Comparison of ENCODE assay signal across 8 cellular contexts in the genomic region with DNA sequence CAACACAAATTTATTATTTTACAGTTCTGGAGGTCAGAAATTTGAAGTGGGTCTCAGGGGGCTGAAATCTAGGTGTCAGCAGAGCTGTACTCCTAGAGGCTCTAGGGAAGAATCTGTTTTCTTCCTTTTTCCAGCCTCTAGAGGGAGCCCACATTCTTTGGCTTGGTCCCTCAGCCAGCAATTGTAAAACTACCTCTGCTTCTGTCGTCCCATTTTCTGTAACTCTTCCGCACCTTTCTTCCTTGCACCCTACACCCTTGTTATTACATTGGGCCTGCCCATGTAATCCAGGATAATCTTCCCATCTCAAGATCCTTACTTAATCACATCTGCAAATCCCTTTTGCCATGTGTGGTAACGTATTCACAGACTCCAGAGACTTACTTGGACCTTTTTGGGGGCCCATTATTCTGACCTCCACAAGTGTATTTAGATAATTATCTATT. TPM values are rescaled to one million over a fixed set of nuclear protein-coding genes. Genes with fewer than 3 reads are reported as not detected.
DNase-seq lines count a peak whose midpoint lies in the region; ATAC-seq, FAIRE-seq and TF ChIP-seq lines count a peak whose summit lies in the region.

No MANE protein-coding gene starts in this region.

- no peaks in the 10 kb centered on the region for H3K36me3 Mint-ChIP-seq in MCF 10A (ENCODE audit: insufficient read depth, unreplicated experiment)

- DNase-seq in NCI-H2107 treated with DMSO at 0.1 percent for 48 hours (lab: John Stamatoyannopoulos, UW; ENCODE audit: unreplicated experiment) (peak; percentile 47), NCI-H2107 (lab: John Stamatoyannopoulos, UW) (no peak), NCI-H1092 treated with DMSO at 0.1 percent for 48 hours (lab: John Stamatoyannopoulos, UW) (peak; percentile 64), SKM-1 (lab: John Stamatoyannopoulos, UW; ENCODE audit: unreplicated experiment) (peak; percentile 86), MCF 10A (ENCODE audit: unreplicated experiment) (peak; percentile 82)
- peak in 3 of 4 experiments; percentile 17 to 22 (median 21) for DNase-seq in stimulated activated CD4-positive, alpha-beta T cell treated with anti-CD3 and anti-CD28 coated beads, Interleukin-1b, Interleukin-23, amount 100 ng/mL, for 24 hours (ENCODE audit: low read depth in 4 of 4, low spot score in 1 of 4)

- H3K27me3 Mint-ChIP-seq in MCF 10A (ENCODE audit: insufficient read depth, unreplicated experiment), result no peaks in the 10 kb centered on the region

- no peak for ATAC-seq in GM21390 (IDR thresholded peaks at IDR 0.05; ENCODE audit: unreplicated experiment)

- H3K9me3 Mint-ChIP-seq in MCF 10A (ENCODE audit: unreplicated experiment), result no peaks in the 10 kb centered on the region

- no peak overlapping the region for H3K4me3 Mint-ChIP-seq in MCF 10A (ENCODE audit: unreplicated experiment)

- peak; percentile 60 for FAIRE-seq in islet of Langerhans (lab: Jason Lieb, UNC)

- H3K4me1 Mint-ChIP-seq in MCF 10A (ENCODE audit: insufficient read depth, unreplicated experiment), result peaks cover 11% of the 10 kb centered on the region

- POLR2A ChIA-PET in MCF 10A (lab: Yijun Ruan, JAX), result interaction anchor here (1.0 to 17.6 kb wide), 8 partner anchors 10 to 102 kb away, joined by 5 to 453 read pairs (median 20); partner anchors contain the start of genes S100A10, S100A11 and THEM4

- TF ChIP-seq CTCF in MCF 10A (IDR thresholded peaks at IDR 0.05; ENCODE audit: unreplicated experiment), result peak; percentile 96

- intact Hi-C loops in MCF 10A (cut with micrococcal nuclease), result loop anchor here (1.0 to 10.0 kb wide), 8 partner anchors 34 to 251 kb away; no protein-coding TSS in a partner anchor

- no TSS peak for BruUV-seq in MCF 10A (replicated peaks; lab: Mats Ljungman, UMichigan)

- CTCF ChIA-PET in MCF 10A (lab: Yijun Ruan, JAX), result interaction anchor here (0.6 to 14.5 kb wide), 35 partner anchors 9 to 524 kb away, joined by 3 to 350 read pairs (median 5); no protein-coding TSS in a partner anchor

- H3K27ac Mint-ChIP-seq in MCF 10A (ENCODE audit: low read depth, unreplicated experiment), result no peak overlapping the region

RNA-seq across cellular contexts. Expression of gene THEM4, which starts 24.8 kb away (rescaled TPM):
- 27.5 and 29.1 TPM in 2 replicates for total RNA-seq in MCF 10A (2022)

RNA-seq across cellular contexts. Expression of gene S100A10, which starts 59.6 kb away (rescaled TPM):
- 1,693 and 1,694 TPM in 2 replicates for total RNA-seq in MCF 10A (2022)
